ENCODE assay signal across 8 cellular contexts in genomic region chr11:71240865-71241691, GRCh38. TPM values are rescaled to one million over a fixed set of nuclear protein-coding genes. Genes with fewer than 3 reads are reported as not detected.
DNase-seq lines count a peak whose midpoint lies in the region; ATAC-seq, FAIRE-seq and TF ChIP-seq lines count a peak whose summit lies in the region.

No MANE protein-coding gene starts in this region.

- H3K27me3 ChIP-seq in astrocyte (ENCODE audit: insufficient read depth, low read length): peaks cover 3% of the 10 kb centered on the region
- no peaks in the 10 kb centered on the region for H3K27me3 ChIP-seq in HepG2 (ENCODE audit: control insufficient read depth in 1 of 2, insufficient read depth in 2 of 2, low read length in 2 of 2)

- no TSS peak for BruUV-seq in HepG2 (replicated peaks; lab: Mats Ljungman, UMichigan)

- H3K79me2 ChIP-seq in astrocyte (ENCODE audit: insufficient read depth, low read length) (no peaks in the 10 kb centered on the region), HepG2 (ENCODE audit: insufficient read depth, low read length) (peaks cover 94% of the 10 kb centered on the region)

- peak overlapping the region; percentile 76 for H3K27ac Mint-ChIP-seq in astrocyte (ENCODE audit: unreplicated experiment)

- H3K9me3 ChIP-seq in A549 (no peaks in the 10 kb centered on the region), astrocyte (ENCODE audit: insufficient read depth, low read depth, low read length) (no peaks in the 10 kb centered on the region), HepG2 (ENCODE audit: low read length) (no peaks in the 10 kb centered on the region)

- no peaks in the 10 kb centered on the region for H3K36me3 ChIP-seq in astrocyte (ENCODE audit: insufficient read depth, low read length)
- H3K36me3 ChIP-seq in HepG2 (replicated peaks in 1 of 2; ENCODE audit: control insufficient read depth in 1 of 2, insufficient read depth in 2 of 2, low read length in 2 of 2): peaks cover 19 to 55% of the 10 kb centered on the region in 2 experiments

- H3K4me2 ChIP-seq in A549 (peak overlapping the region; percentile 65), astrocyte (ENCODE audit: low read length) (peak overlapping the region; percentile 57), HepG2 (ENCODE audit: low read depth, low read length) (peak overlapping the region; percentile 75)

- H3K36me3 Mint-ChIP-seq in astrocyte (ENCODE audit: low read depth, unreplicated experiment): peaks cover 3% of the 10 kb centered on the region

- no peak for TF ChIP-seq POLR2A in A549 (IDR thresholded peaks at IDR 0.05; ENCODE audit: low read length)
- peak in 1 of 2 experiments; percentile 41; a peak in 1 of 4 replicates for TF ChIP-seq POLR2A in HepG2 (IDR thresholded peaks at IDR 0.05; ENCODE audit: insufficient read depth in 1 of 2, low read depth in 2 of 2, low read length in 2 of 2)

- 22% methylated on average over 17 of the region's 17 CpGs for WGBS in A549 (ENCODE audit: missing lambda C conversion rate)
- 24% methylated on average over 14 of the region's 17 CpGs for WGBS in HepG2 (ENCODE audit: low lambda C conversion rate)

- H3K4me3 ChIP-seq in A549 (peak overlapping the region; percentile 1; the same call in 1 of the 3 replicates), HFF-Myc (replicated peaks; ENCODE audit: low read depth, low read length) (no peak overlapping the region), astrocyte (ENCODE audit: insufficient read depth, low read depth, low read length) (no peak overlapping the region), HepG2 (replicated peaks in 1 of 3; ENCODE audit: insufficient read depth in 1 of 3, low read depth in 2 of 3, low read length in 3 of 3) (peak overlapping the region; percentile 18 to 44 (median 19); a peak in 3 of 6 replicates)

- H4K20me1 ChIP-seq in astrocyte (ENCODE audit: insufficient read depth, low read length) (no peaks in the 10 kb centered on the region), HepG2 (ENCODE audit: insufficient read depth, low read length) (peaks cover 5% of the 10 kb centered on the region; the same call in 1 of the 2 replicates)

- no peak overlapping the region for H3K9ac ChIP-seq in astrocyte (ENCODE audit: low read length)
- peak overlapping the region; percentile 55 for H3K9ac ChIP-seq in HepG2 (ENCODE audit: insufficient read depth, low read depth, low read length)

- TF ChIP-seq RAD21 in A549 (conservative IDR thresholded peaks at IDR 0.05 in 1 of 2, IDR thresholded peaks at IDR 0.05 in 1 of 2) (no peak; a peak in 1 of 5 replicates), HepG2 (CRISPR knock-in tag; IDR thresholded peaks at IDR 0.05) (no peak)

- peaks cover 6% of the 10 kb centered on the region for H3K4me1 Mint-ChIP-seq in astrocyte (ENCODE audit: low read depth, unreplicated experiment)

- H3K27me3 Mint-ChIP-seq in astrocyte (ENCODE audit: low read depth, unreplicated experiment): peaks cover 9% of the 10 kb centered on the region

- POLR2A ChIA-PET in A549 (lab: Yijun Ruan, JAX): interaction anchor here (2.5 kb wide), 1 partner anchor 11 kb away, joined by 15 read pairs; the partner anchor contains the start of gene SHANK2
- POLR2A ChIA-PET in HepG2 (lab: Yijun Ruan, JAX): interaction anchor here (0.9 to 4.5 kb wide), 4 partner anchors 9 to 88 kb away, joined by 3 to 55 read pairs (median 6); partner anchors contain the start of gene SHANK2

- no peak for TF ChIP-seq CTCF in A549 (IDR thresholded peaks at IDR 0.05)
- TF ChIP-seq CTCF in HFF-Myc (IDR thresholded peaks at IDR 0.05; ENCODE audit: low read depth, low read length, missing control alignments): no peak
- no peak for TF ChIP-seq CTCF in astrocyte (IDR thresholded peaks at IDR 0.05; ENCODE audit: insufficient read depth, low read depth, low read length)
- peak; percentile 16; the same call in 1 of the 2 replicates for TF ChIP-seq CTCF in HepG2 (CRISPR knock-in tag; IDR thresholded peaks at IDR 0.05)
- TF ChIP-seq CTCF in GM20000 (IDR thresholded peaks at IDR 0.05; ENCODE audit: extremely low read depth, missing control alignments): no peak

- intact Hi-C loops in HepG2 (cut with micrococcal nuclease; ENCODE audit: unreplicated experiment): loop anchor here (10.0 kb wide), 1 partner anchor 86 kb away; no protein-coding TSS in a partner anchor

- H3K27ac ChIP-seq in A549 (peak overlapping the region; percentile 74 to 80), astrocyte (ENCODE audit: low read depth, low read length) (no peak overlapping the region), HepG2 (ENCODE audit: extremely low read length, insufficient read depth, low read length) (peak overlapping the region; percentile 88)

- no peak overlapping the region for H3K4me3 Mint-ChIP-seq in astrocyte (ENCODE audit: unreplicated experiment)

- ATAC-seq in A549 (peak; percentile 82 to 85), HepG2 (peak; percentile 85), GM19324 (IDR thresholded peaks at IDR 0.05; ENCODE audit: low FRiP score, unreplicated experiment) (no peak), HG02885 (IDR thresholded peaks at IDR 0.05; ENCODE audit: poor library complexity, unreplicated experiment) (no peak)

- no peaks in the 10 kb centered on the region for H3K9me3 Mint-ChIP-seq in astrocyte (ENCODE audit: unreplicated experiment)

- CTCF ChIA-PET in A549 (lab: Yijun Ruan, JAX) (interaction anchor here (0.7 to 7.3 kb wide), 4 partner anchors 10 to 102 kb away, joined by 3 to 77 read pairs (median 3); partner anchors contain the start of gene SHANK2), HepG2 (lab: Yijun Ruan, JAX; ENCODE audit: low intra/inter-chr PET ratio, low total read pairs) (no interaction called here)

- no peak for FAIRE-seq in A549 (lab: Jason Lieb, UNC)
- no peak for FAIRE-seq in astrocyte (lab: Jason Lieb, UNC)
- peak; percentile 82 for FAIRE-seq in HepG2 (lab: Jason Lieb, UNC)

- peak; percentile 72 to 80; a peak in 3 of 5 replicates for TF ChIP-seq EP300 in A549 (IDR thresholded peaks at IDR 0.05)
- TF ChIP-seq EP300 in HepG2 (IDR thresholded peaks at IDR 0.05; ENCODE audit: low read depth in 2 of 2, low read length in 2 of 2): peak; percentile 76 to 87; a peak in 3 of 4 replicates
- peak; percentile 82 for TF ChIP-seq EP300 in HepG2 (CRISPR knock-in tag; IDR thresholded peaks at IDR 0.05; ENCODE audit: borderline replicate concordance)

- DNase-seq in A549 (ENCODE audit: low read depth in 1 of 2, low spot score in 1 of 2): peak; percentile 38 to 85
- DNase-seq in HFF-Myc (ENCODE audit: extremely low read depth, low read depth): peak; percentile 81
- DNase-seq in astrocyte (ENCODE audit: low read depth): peak; percentile 55
- peak; percentile 93 for DNase-seq in HepG2 (ENCODE audit: low spot score)
- DNase-seq in GM20000 (ENCODE audit: low spot score): no peak
- no peak for DNase-seq in NCI-H510A treated with DMSO at 0.1 percent for 48 hours (lab: John Stamatoyannopoulos, UW)

- H2AFZ ChIP-seq in astrocyte (ENCODE audit: low read depth, low read length): no peak overlapping the region
- H2AFZ ChIP-seq in HepG2 (ENCODE audit: low read length): no peak overlapping the region

- H3K4me1 ChIP-seq in A549: peaks cover 28% of the 10 kb centered on the region
- H3K4me1 ChIP-seq in astrocyte (ENCODE audit: insufficient read depth, low read length): no peaks in the 10 kb centered on the region
- peaks cover 68% of the 10 kb centered on the region for H3K4me1 ChIP-seq in HepG2 (ENCODE audit: insufficient read depth, low read length)

- in situ Hi-C loops in HepG2 (cut with HindIII; ENCODE audit: extremely low pct_ligation_motif_present, low pct_unique_long_range_greater_than_20kb): no loop called here

TF ChIP-seq in A549, 52 proteins besides CTCF, POLR2A, EP300 and RAD21 (continues in another document):
- no peak for TF ChIP-seq SREBF2 (IDR thresholded peaks at IDR 0.05)
- peak; percentile 68 for TF ChIP-seq GATA3 (IDR thresholded peaks at IDR 0.05; ENCODE audit: borderline replicate concordance)
- TF ChIP-seq ZFP36 (IDR thresholded peaks at IDR 0.05; ENCODE audit: borderline replicate concordance, partially characterized antibody): no peak
- peak; percentile 40 to 42; a peak in 3 of 5 replicates for TF ChIP-seq JUN (IDR thresholded peaks at IDR 0.05)

TF ChIP-seq in HepG2, 621 proteins besides CTCF, POLR2A, EP300 and RAD21 (continues in another document):
- TF ChIP-seq ZNF124 (CRISPR knock-in tag; IDR thresholded peaks at IDR 0.05): peak; percentile 65; the same call in 1 of the 2 replicates
- TF ChIP-seq GATAD1 (CRISPR knock-in tag; IDR thresholded peaks at IDR 0.05): peak; percentile 74

RNA-seq across cellular contexts. Expression of gene SHANK2, which starts 11.3 kb away (rescaled TPM):
- polyA plus RNA-seq in A549 (2011; rRNA removed) (7.6 and 15.6 TPM in 2 replicates), A549 (2017; fragmentation: RNase III; extraction: RNeasy Plus Mini Kit Qiagen cat#74134 plus additional on column Dnase treatment) (4.7 to 6.7 TPM (median 5.3 TPM) in 3 replicates), HepG2 (2011; rRNA removed) (13.0 and 16.0 TPM in 2 replicates)
- 5.3 and 7.5 TPM in 2 replicates for polyA plus RNA-seq in A549 (2012; cell fraction: cytosol; rRNA removed)
- 21.6 and 25.7 TPM in 2 replicates for polyA plus RNA-seq in A549 (2012; cell fraction: nucleus; rRNA removed)
- polyA minus RNA-seq in A549 (2011; rRNA and poly(A)+ RNA removed): 35.9 and 36.4 TPM in 2 replicates
- total RNA-seq in astrocyte (6.4 and 10.1 TPM in 2 replicates), HepG2 (2016; rRNA removed; fragmentation: Illumina TruSeq; extraction: Trizol) (10.2 and 10.5 TPM in 2 replicates)
- total RNA-seq in HepG2 (2016; cell fraction: cytosol; rRNA removed; fragmentation: Illumina TruSeq; extraction: Trizol; ENCODE audit: low read depth): 21.4 and 22.4 TPM in 2 replicates
- 10.1 and 10.2 TPM in 2 replicates for total RNA-seq in HepG2 (2016; cell fraction: insoluble cytoplasmic fraction; rRNA removed; fragmentation: Illumina TruSeq; extraction: Trizol)
- total RNA-seq in HepG2 (2016; cell fraction: membrane; rRNA removed; fragmentation: Illumina TruSeq; extraction: Trizol): 14.0 and 14.5 TPM in 2 replicates
- 30.8 and 38.1 TPM in 2 replicates for total RNA-seq in HepG2 (2016; cell fraction: nucleus; rRNA removed; fragmentation: Illumina TruSeq; extraction: Trizol)
- 8.0 and 9.2 TPM in 2 replicates for polyA plus RNA-seq in HepG2 (2011; cell fraction: cytosol; rRNA removed)
- 60.2 and 68.0 TPM in 2 replicates for polyA plus RNA-seq in HepG2 (2011; cell fraction: nucleus; rRNA removed)
- 11.6 and 14.7 TPM in 2 replicates for polyA plus RNA-seq in HepG2 (2012)
- 1.2 and 1.3 TPM in 2 replicates for polyA plus RNA-seq in HepG2 (2016; cell fraction: cytosol; fragmentation: Illumina TruSeq; extraction: Trizol; ENCODE audit: low read depth)
- polyA plus RNA-seq in HepG2 (2016; cell fraction: insoluble cytoplasmic fraction; fragmentation: Illumina TruSeq; extraction: Trizol; ENCODE audit: low read depth): 5.5 and 10.0 TPM in 2 replicates
- polyA plus RNA-seq in HepG2 (2016; cell fraction: membrane; fragmentation: Illumina TruSeq; extraction: Trizol; ENCODE audit: low read depth): 2.4 and 3.2 TPM in 2 replicates
- polyA plus RNA-seq in HepG2 (2016; cell fraction: nucleus; fragmentation: Illumina TruSeq; extraction: Trizol; ENCODE audit: insufficient read depth, low read depth): 26.0 and 26.8 TPM in 2 replicates
- polyA minus RNA-seq in HepG2 (2011; rRNA and poly(A)+ RNA removed; ENCODE audit: low replicate concordance): 0.21 and 90.9 TPM in 2 replicates
- 22.8 and 29.4 TPM in 2 replicates for polyA minus RNA-seq in HepG2 (2011; cell fraction: cytosol; rRNA and poly(A)+ RNA removed)
- polyA minus RNA-seq in HepG2 (2011; cell fraction: nucleus; rRNA and poly(A)+ RNA removed): 98.9 and 104 TPM in 2 replicates

Comparison
In these comparisons a context has a peak if more than half of its experiments do, and no peak if none do; other contexts are left out.
1. ATAC-seq: peak in A549 (2 of 2) and HepG2 (single experiment); none in GM19324 (single experiment) and HG02885 (single experiment).
2. DNase-seq: peak in A549 (2 of 2), HFF-Myc (single experiment), astrocyte (single experiment) and HepG2 (single experiment); none in GM20000 (single experiment) and NCI-H510A treated with DMSO at 0.1 percent for 48 hours (single experiment).
3. H3K4me3 ChIP-seq: peak in A549 (single experiment) and HepG2 (3 of 3); none in HFF-Myc (single experiment) and astrocyte (single experiment).
4. Of the 38 proteins assayed by ChIP-seq in both HepG2 and A549: peak only in HepG2: BHLHE40, CTCF, ESRRA, HDAC2, KDM1A, MAX and 5 more; only in A549: BCL3; in both: CEBPB, EP300 and JUN; in neither: 20; mixed calls (peak in some experiments, not most) for 3.
5. Peak in every context shown above with its lines, with median percentiles within 50 percentile points of each other: H3K4me2 ChIP-seq.